ENCODE assay signal across 22 cellular contexts in the genomic region with DNA sequence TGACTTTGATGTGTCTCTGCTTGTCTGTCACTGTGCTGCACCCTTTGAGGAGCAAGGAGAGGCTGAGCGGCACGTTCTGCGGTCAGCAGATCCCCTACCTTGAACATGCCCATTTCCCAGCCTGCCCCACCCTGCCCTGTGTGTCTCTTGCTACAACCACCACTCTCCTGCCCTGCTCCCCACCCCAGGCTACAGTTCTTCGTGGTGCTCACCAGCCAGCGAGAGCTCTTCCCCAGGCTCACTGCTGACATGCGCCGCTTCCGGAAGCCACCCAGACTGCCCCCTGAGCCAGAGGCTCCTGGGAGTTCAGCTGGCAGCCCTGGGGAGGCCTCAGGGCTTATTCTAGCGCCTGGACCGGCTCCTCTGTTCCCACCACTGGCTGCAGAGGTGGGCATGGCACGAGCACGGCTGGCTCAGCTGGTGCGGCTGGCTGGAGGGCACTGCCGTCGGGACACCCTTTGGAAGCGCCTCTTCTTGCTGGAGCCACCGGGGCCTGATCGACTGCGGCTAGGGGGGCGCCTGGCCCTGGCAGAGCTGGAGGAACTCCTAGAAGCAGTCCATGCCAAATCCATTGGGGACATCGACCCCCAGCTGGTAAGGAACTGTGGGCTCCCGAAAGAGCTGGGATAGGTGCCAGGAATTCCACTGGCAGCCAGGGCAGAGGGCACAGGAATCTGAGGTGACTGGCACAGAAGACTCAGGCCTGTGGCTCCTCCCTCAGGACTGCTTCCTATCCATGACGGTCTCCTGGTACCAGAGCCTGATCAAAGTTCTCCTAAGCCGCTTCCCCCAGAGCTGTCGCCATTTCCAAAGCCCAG. TPM values are rescaled to one million over a fixed set of nuclear protein-coding genes. Genes with fewer than 3 reads are reported as not detected.
DNase-seq lines count a peak whose midpoint lies in the region; ATAC-seq, FAIRE-seq and TF ChIP-seq lines count a peak whose summit lies in the region.
"Had no signal": no experiment of that assay in that cellular context is flagged by ENCODE, and none has a peak within 500 bp of the region (broad histone marks: within the 10 kb centered on the region; RNA-seq: fewer than 3 reads in every experiment).

No MANE protein-coding gene starts in this region.

- H3K4ac ChIP-seq in IMR-90 (ENCODE audit: low read depth, low read length) = no peak overlapping the region

- H4K20me1 ChIP-seq in IMR-90 (ENCODE audit: insufficient read depth, low read length) (peaks cover 8% of the 10 kb centered on the region; the same call in 1 of the 2 replicates), K562 (replicated peaks; ENCODE audit: control insufficient read depth, insufficient read depth, low read length) (peaks cover 4% of the 10 kb centered on the region; the same call in 1 of the 2 replicates), mammary epithelial cell (ENCODE audit: insufficient read depth, low read length) (no peaks in the 10 kb centered on the region)

- TF ChIP-seq RAD21 in IMR-90 (IDR thresholded peaks at IDR 0.05; ENCODE audit: low read length) = no peak
- TF ChIP-seq RAD21 in K562 (CRISPR knock-in tag; conservative IDR thresholded peaks at IDR 0.05 in 1 of 2, IDR thresholded peaks at IDR 0.05 in 1 of 2) = no peak

- peak overlapping the region in 1 of 2 experiments; percentile 15; a peak in 1 of 4 replicates for H4K8ac ChIP-seq in IMR-90 (ENCODE audit: low read depth in 2 of 2, low read length in 2 of 2)

- no peak overlapping the region for H2BK20ac ChIP-seq in IMR-90 (ENCODE audit: low read depth, low read length)

- no peak overlapping the region for H2BK5ac ChIP-seq in IMR-90 (ENCODE audit: low read depth, low read length, poor library complexity, severe bottlenecking)

- H3K27me3 Mint-ChIP-seq in CD4-positive, alpha-beta T cell = no peaks in the 10 kb centered on the region
- H3K27me3 Mint-ChIP-seq: activated CD8-positive, alpha-beta memory T cell treated with anti-CD3 and anti-CD28 coated beads, Interleukin-2, amount 10 ng/mL, durations not matched to agents 7 days and 5 days; memory B cell; progenitor cell of endocrine pancreas had no signal

- H3K9me1 ChIP-seq in IMR-90 (ENCODE audit: insufficient read depth, low read length) = peaks cover 39% of the 10 kb centered on the region
- H3K9me1 ChIP-seq in K562 (ENCODE audit: control insufficient read depth, insufficient read depth, low read length) = peaks cover 4% of the 10 kb centered on the region

- no peak overlapping the region for H3K18ac ChIP-seq in IMR-90 (ENCODE audit: low read depth, low read length)

- H3K79me2 ChIP-seq in K562 (ENCODE audit: control insufficient read depth, insufficient read depth, low read length) = no peaks in the 10 kb centered on the region
- no peaks in the 10 kb centered on the region for H3K79me2 ChIP-seq in mammary epithelial cell (ENCODE audit: insufficient read depth, low read length)

- no peak for ATAC-seq in IMR-90 (ENCODE audit: low read depth)
- no peak for ATAC-seq in K562
- no peak for ATAC-seq in CD4-positive, alpha-beta T cell (ENCODE audit: poor library complexity)
- ATAC-seq: activated CD8-positive, alpha-beta memory T cell treated with anti-CD3 and anti-CD28 coated beads, Interleukin-2, amount 10 ng/mL, durations not matched to agents 7 days and 5 days had no signal

- no peak overlapping the region for H2AFZ ChIP-seq in IMR-90 (replicated peaks; ENCODE audit: low read length, poor library complexity)
- H2AFZ ChIP-seq in K562 (ENCODE audit: low read depth, low read length) = no peak overlapping the region
- H2AFZ ChIP-seq in mammary epithelial cell (ENCODE audit: low read depth, low read length) = no peak overlapping the region

- no peak overlapping the region for H3K27ac Mint-ChIP-seq in CD4-positive, alpha-beta T cell
- H3K27ac Mint-ChIP-seq: activated CD8-positive, alpha-beta memory T cell treated with anti-CD3 and anti-CD28 coated beads, Interleukin-2, amount 10 ng/mL, durations not matched to agents 7 days and 5 days; progenitor cell of endocrine pancreas had no signal

- H3K4me3 ChIP-seq in IMR-90 (ENCODE audit: insufficient read depth, low read depth, low read length) = no peak overlapping the region
- no peak overlapping the region for H3K4me3 ChIP-seq in K562
- no peak overlapping the region for H3K4me3 ChIP-seq in sigmoid colon
- H3K4me3 ChIP-seq in mammary epithelial cell (replicated peaks in 1 of 3; ENCODE audit: insufficient read depth in 1 of 3, low read depth in 2 of 3, low read length in 3 of 3) = no peak overlapping the region
- H3K4me3 ChIP-seq: ascending aorta, heart left ventricle had no signal

- DNase-seq in IMR-90 = no peak
- no peak for DNase-seq in K562 (ENCODE audit: extremely low read depth in 1 of 4, low spot score in 3 of 4)
- DNase-seq in islet precursor cell = peak; percentile 54
- DNase-seq in sigmoid colon = peak; percentile 64
- DNase-seq in mammary epithelial cell = no peak
- DNase-seq in CD4-positive, alpha-beta T cell = no peak
- no peak for DNase-seq in GM20000 (ENCODE audit: low spot score)
- DNase-seq: activated CD4-positive, alpha-beta T cell treated with anti-CD3 and anti-CD28 coated beads for 4 hours; activated CD8-positive, alpha-beta memory T cell treated with anti-CD3 and anti-CD28 coated beads, Interleukin-2, amount 10 ng/mL, durations not matched to agents 7 days and 5 days; DMS79 treated with DMSO at 0.1 percent for 48 hours; immature natural killer cell; KBM-7; NCI-H2029 treated with DMSO at 0.1 percent for 48 hours; NCI-H446 treated with DMSO at 0.1 percent for 48 hours; NK-92 treated with Interleukin-12 subunit alpha and Interleukin-12 subunit beta, amount 100 ng/mL, for 24 hours; stimulated activated CD8-positive, alpha-beta memory T cell treated with anti-CD3 and anti-CD28 coated beads, Interleukin-4, amount 100 ng/mL, for 48 hours had no signal

- no peak overlapping the region for H3K23ac ChIP-seq in IMR-90 (ENCODE audit: low read depth, low read length)

- no peaks in the 10 kb centered on the region for H3K9me3 Mint-ChIP-seq in CD4-positive, alpha-beta T cell
- H3K9me3 Mint-ChIP-seq: immature natural killer cell, memory B cell, nephron had no signal

- BruUV-seq in IMR-90 (replicated peaks; lab: Mats Ljungman, UMichigan) (no TSS peak), K562 (replicated peaks; lab: Mats Ljungman, UMichigan) (no TSS peak), mammary epithelial cell (replicated peaks; lab: Mats Ljungman, UMichigan) (no TSS peak)

- H2BK120ac ChIP-seq in IMR-90 (ENCODE audit: low read depth, low read length) = no peak overlapping the region

- TF ChIP-seq EP300 in K562 (IDR thresholded peaks at IDR 0.05; ENCODE audit: low read length) (no peak), sigmoid colon (IDR thresholded peaks at IDR 0.05) (no peak)

- in situ Hi-C loops in IMR-90 (cut with MboI; ENCODE audit: low sequenced_read_pairs) (no loop called here), K562 (cut with MboI) (no loop called here), mammary epithelial cell (cut with MboI; ENCODE audit: low sequenced_read_pairs in 2 of 2) (no loop called here)

- H3K14ac ChIP-seq in IMR-90 (replicated peaks; ENCODE audit: low read depth, low read length) = no peak overlapping the region

- H3K56ac ChIP-seq in IMR-90 (ENCODE audit: extremely low read depth, insufficient read depth, low read length) = no peak overlapping the region

- H4K5ac ChIP-seq in IMR-90 (ENCODE audit: low read depth, low read length) = no peak overlapping the region

- WGBS in IMR-90 (ENCODE audit: extremely low coverage in 2 of 2, insufficient read length in 1 of 2), 2 experiments = 92% methylated on average over 15 of the region's 25 CpGs; no CpG with 5 or more reads in 1 of the 2 experiments
- WGBS in K562 (ENCODE audit: insufficient coverage, low coverage, missing lambda C conversion rate) = 82% methylated on average over 25 of the region's 25 CpGs
- 78 to 89% methylated on average over 25 of the region's 25 CpGs for WGBS in sigmoid colon, 2 donors
- 79% methylated on average over 14 of the region's 25 CpGs for WGBS in mammary epithelial cell (ENCODE audit: low coverage, missing lambda C conversion rate)

- no peak overlapping the region for H3K27ac ChIP-seq in IMR-90 (ENCODE audit: insufficient read depth, low read length)
- no peak overlapping the region for H3K27ac ChIP-seq in K562 (ENCODE audit: extremely low read depth, low read depth, low read length)
- no peak overlapping the region for H3K27ac ChIP-seq in sigmoid colon
- no peak overlapping the region for H3K27ac ChIP-seq in mammary epithelial cell (ENCODE audit: insufficient read depth, low read depth, low read length)
- no peak overlapping the region for H3K27ac ChIP-seq in CD4-positive, alpha-beta T cell (ENCODE audit: low read depth, low read length)
- H3K27ac ChIP-seq: ascending aorta had no signal

- H3K9ac ChIP-seq in IMR-90 (ENCODE audit: low read depth, low read length) (no peak overlapping the region), K562 (ENCODE audit: insufficient read depth in 1 of 2, low read depth in 2 of 2, low read length in 2 of 2) (no peak overlapping the region), mammary epithelial cell (ENCODE audit: insufficient read depth, low read length) (no peak overlapping the region)

- H3K4me2 ChIP-seq in IMR-90 (ENCODE audit: low read depth, low read length) (no peak overlapping the region), K562 (ENCODE audit: insufficient read depth, low read length) (no peak overlapping the region), mammary epithelial cell (ENCODE audit: insufficient read depth, low read depth, low read length) (no peak overlapping the region)

- H2BK15ac ChIP-seq in IMR-90 (ENCODE audit: low read depth, low read length) = no peak overlapping the region

- FAIRE-seq in K562 (lab: Jason Lieb, UNC) = no peak
- FAIRE-seq: TTC549 had no signal

- H3K79me1 ChIP-seq in IMR-90 (ENCODE audit: low read depth in 1 of 2, low read length in 2 of 2) = peaks cover 10 to 58% of the 10 kb centered on the region in 2 experiments; a peak in 2 of 4 replicates

- H3K27me3 ChIP-seq in IMR-90 (ENCODE audit: control insufficient read depth, insufficient read depth, low read length) = no peaks in the 10 kb centered on the region
- no peaks in the 10 kb centered on the region for H3K27me3 ChIP-seq in K562 (ENCODE audit: control insufficient read depth in 2 of 2, insufficient read depth in 2 of 2, low read length in 2 of 2)
- no peaks in the 10 kb centered on the region for H3K27me3 ChIP-seq in sigmoid colon
- H3K27me3 ChIP-seq in mammary epithelial cell (ENCODE audit: insufficient read depth, low read length) = no peaks in the 10 kb centered on the region
- H3K27me3 ChIP-seq in CD4-positive, alpha-beta T cell (ENCODE audit: control insufficient read depth, insufficient read depth, low read length) = no peaks in the 10 kb centered on the region
- H3K27me3 ChIP-seq: ascending aorta, heart left ventricle had no signal

- H2AK9ac ChIP-seq in IMR-90 (replicated peaks; ENCODE audit: low read depth, low read length, poor library complexity) = peak overlapping the region; percentile 81

- CTCF ChIA-PET in IMR-90 (lab: Yijun Ruan, JAX) = no interaction called here
- CTCF ChIA-PET in K562 (lab: Yijun Ruan, JAX; ENCODE audit: low intra/inter-chr PET ratio) = no interaction called here
- CTCF ChIA-PET in mammary epithelial cell (lab: Charles Lee; ENCODE audit: low non-redundant PET) = interaction anchor here (0.6 kb wide), 1 partner anchor 90 kb away, joined by 3 read pairs; no protein-coding TSS in a partner anchor
- CTCF ChIA-PET in CD4-positive, alpha-beta T cell (lab: Charles Lee) = no interaction called here

- TF ChIP-seq CTCF in IMR-90 (conservative IDR thresholded peaks at IDR 0.05; ENCODE audit: low read depth, low read length) (no peak), K562 (IDR thresholded peaks at IDR 0.05 in 2 of 3, conservative IDR thresholded peaks at IDR 0.05 in 1 of 3; ENCODE audit: insufficient read depth in 2 of 3, low read depth in 1 of 3, low read length in 3 of 3) (no peak), sigmoid colon (IDR thresholded peaks at IDR 0.05) (no peak), mammary epithelial cell (conservative IDR thresholded peaks at IDR 0.05 in 1 of 2, IDR thresholded peaks at IDR 0.05 in 1 of 2; ENCODE audit: extremely low read depth in 1 of 2, insufficient read depth in 1 of 2, low read depth in 1 of 2, low read length in 2 of 2) (no peak), GM20000 (IDR thresholded peaks at IDR 0.05; ENCODE audit: extremely low read depth, missing control alignments) (no peak)
- TF ChIP-seq CTCF in CD4-positive, alpha-beta T cell (IDR thresholded peaks at IDR 0.05) = no peak

- no peak overlapping the region for H3K4me3 Mint-ChIP-seq in CD4-positive, alpha-beta T cell
- H3K4me3 Mint-ChIP-seq: activated CD8-positive, alpha-beta memory T cell treated with anti-CD3 and anti-CD28 coated beads, Interleukin-2, amount 10 ng/mL, durations not matched to agents 7 days and 5 days; immature natural killer cell; memory B cell had no signal

- POLR2A ChIA-PET in IMR-90 (lab: Charles Lee; ENCODE audit: unreplicated experiment) (no interaction called here), K562 (lab: Yijun Ruan, JAX) (interaction anchor here (0.5 to 1.2 kb wide), 4 partner anchors 11 to 1755 kb away, joined by 3 to 7 read pairs (median 4); no protein-coding TSS in a partner anchor)
- POLR2A ChIA-PET in CD4-positive, alpha-beta T cell (lab: Charles Lee) = interaction anchor here (1.9 kb wide), 1 partner anchor 9 kb away, joined by 5 read pairs; no protein-coding TSS in a partner anchor

- intact Hi-C loops in IMR-90 (cut with micrococcal nuclease) (no loop called here), K562 (cut with micrococcal nuclease) (no loop called here), sigmoid colon (cut with DNase I) (no loop called here), mammary epithelial cell (cut with micrococcal nuclease) (no loop called here)
- intact Hi-C loops in CD4-positive, alpha-beta T cell (cut with DNase I, micrococcal nuclease) = no loop called here

- H3K4me1 Mint-ChIP-seq in CD4-positive, alpha-beta T cell (ENCODE audit: low read depth) = peaks cover 7% of the 10 kb centered on the region

- H3K36me3 Mint-ChIP-seq in CD4-positive, alpha-beta T cell (ENCODE audit: low read depth) = peaks cover 86% of the 10 kb centered on the region

- TF ChIP-seq POLR2A in IMR-90 (IDR thresholded peaks at IDR 0.05; ENCODE audit: low read depth, low read length) (no peak), K562 (conservative IDR thresholded peaks at IDR 0.05) (no peak), sigmoid colon (IDR thresholded peaks at IDR 0.05) (no peak)

- no peak overlapping the region for H4K91ac ChIP-seq in IMR-90 (ENCODE audit: insufficient read depth, low read depth, low read length)

- H3K9me3 ChIP-seq in IMR-90 (ENCODE audit: control insufficient read depth, insufficient read depth, low read length) = no peaks in the 10 kb centered on the region
- no peaks in the 10 kb centered on the region for H3K9me3 ChIP-seq in K562 (replicated peaks; ENCODE audit: control insufficient read depth, insufficient read depth, low read depth, low read length)
- no peaks in the 10 kb centered on the region for H3K9me3 ChIP-seq in sigmoid colon
- H3K9me3 ChIP-seq in mammary epithelial cell (replicated peaks; ENCODE audit: insufficient read depth, low read length) = no peaks in the 10 kb centered on the region
- no peaks in the 10 kb centered on the region for H3K9me3 ChIP-seq in CD4-positive, alpha-beta T cell (ENCODE audit: control insufficient read depth, low read length)
- H3K9me3 ChIP-seq: ascending aorta, heart left ventricle had no signal

- H2AK5ac ChIP-seq in IMR-90 (ENCODE audit: low read depth, low read length) = no peak overlapping the region; the same call in 1 of the 2 replicates

- peaks cover 88% of the 10 kb centered on the region for H3K36me3 ChIP-seq in IMR-90 (ENCODE audit: control insufficient read depth, insufficient read depth, low read length)
- peaks cover 63% of the 10 kb centered on the region; the same call in 2 of the 3 replicates for H3K36me3 ChIP-seq in K562 (ENCODE audit: control insufficient read depth, insufficient read depth, low read length)
- peaks cover 50 to 91% (median 73%) of the 10 kb centered on the region in 4 donors for H3K36me3 ChIP-seq in sigmoid colon
- peaks cover 24% of the 10 kb centered on the region for H3K36me3 ChIP-seq in mammary epithelial cell (ENCODE audit: insufficient read depth, low read length)

- H3K4me1 ChIP-seq in IMR-90 (ENCODE audit: control insufficient read depth, insufficient read depth, low read length) (peaks cover 10% of the 10 kb centered on the region), K562 (replicated peaks in 1 of 2; ENCODE audit: control insufficient read depth in 2 of 2, insufficient read depth in 2 of 2, low read length in 2 of 2) (peaks cover 8 to 15% of the 10 kb centered on the region in 2 experiments; a peak in 4 of 5 replicates), sigmoid colon (peaks cover 0 to 11% (median 11%) of the 10 kb centered on the region in 4 donors), mammary epithelial cell (ENCODE audit: insufficient read depth, low read length) (peaks cover 8% of the 10 kb centered on the region)
- H3K4me1 ChIP-seq: ascending aorta had no signal

- dilution Hi-C loops in IMR-90 (cut with HindIII; ENCODE audit: low sequenced_read_pairs, unreplicated experiment) (no loop called here), mammary epithelial cell (cut with HindIII; ENCODE audit: low sequenced_read_pairs) (no loop called here)

RNA-seq across cellular contexts. Expression of gene HYI, which starts 5.6 kb away (rescaled TPM):
- total RNA-seq in IMR-90 (2012; rRNA removed) = 21.5 and 25.0 TPM in 2 replicates
- 53.7 and 66.7 TPM in 2 replicates for polyA plus RNA-seq in IMR-90 (2012; rRNA removed)
- 46.3 and 63.2 TPM in 2 replicates for polyA plus RNA-seq in IMR-90 (2012; cell fraction: cytosol; rRNA removed)
- polyA plus RNA-seq in IMR-90 (2012; cell fraction: nucleus; rRNA removed; ENCODE audit: low replicate concordance) = 204 and 236 TPM in 2 replicates
- 2.6 and 4.9 TPM in 2 replicates for total RNA-seq in K562 (2011; cell fraction: chromatin; rRNA removed; ENCODE audit: low replicate concordance)
- 1.4 and 2.0 TPM in 2 replicates for total RNA-seq in K562 (2011; cell fraction: nucleolus; rRNA removed)
- total RNA-seq in K562 (2011; cell fraction: nucleoplasm; rRNA removed) = 2.6 and 3.3 TPM in 2 replicates
- 3.2 and 3.6 TPM in 2 replicates for total RNA-seq in K562 (2014; rRNA removed)
- total RNA-seq in K562 (2014; rRNA removed; fragmentation: Illumina TruSeq; extraction: Trizol) = 0.38 and 0.69 TPM in 2 replicates
- 1.7 and 1.8 TPM in 2 replicates for total RNA-seq in K562 (2015; rRNA removed; fragmentation: Illumina TruSeq; extraction: Trizol)
- 2.2 and 3.2 TPM in 2 replicates for total RNA-seq in K562 (2021)
- 1.1 and 1.2 TPM in 2 replicates for polyA plus RNA-seq in K562 (2011; rRNA removed)
- polyA plus RNA-seq in K562 (2011; cell fraction: cytosol; rRNA removed) = 1.3 and 1.5 TPM in 2 replicates
- 6.8 and 7.2 TPM in 2 replicates for polyA plus RNA-seq in K562 (2011; cell fraction: nucleus; rRNA removed)
- 10.1 and 18.1 TPM in 2 replicates for polyA plus RNA-seq in K562 (2012)
- polyA plus RNA-seq in K562 (2014; fragmentation: Illumina TruSeq; extraction: Trizol) = 0.35 and 1.1 TPM in 2 replicates
- polyA plus RNA-seq in K562 (2014; fragmentation: Nextera tagmentation; extraction: Ambion mirVana) = under 1 TPM in 1 of 2 experiments, not detected in 1; 0.04 TPM
- polyA plus RNA-seq in K562 (2014; rRNA removed) = 2.3 and 4.1 TPM in 2 replicates
- 0.32 and 0.84 TPM in 2 replicates for polyA minus RNA-seq in K562 (2011; rRNA and poly(A)+ RNA removed)
- not detected in 2 replicates for polyA minus RNA-seq in K562 (2011; cell fraction: cytosol; rRNA and poly(A)+ RNA removed)
- 1.4 and 1.8 TPM in 2 replicates for polyA minus RNA-seq in K562 (2011; cell fraction: nucleus; rRNA and poly(A)+ RNA removed)
- total RNA-seq in sigmoid colon = 100 to 1,000 TPM in 1 of 4 donors, 10 to 100 TPM in 3; 65.8 to 104 (median 78.7) TPM
- polyA plus RNA-seq in sigmoid colon = 10 to 100 TPM; 40.4 to 72.8 (median 55.9) TPM
- 10 to 100 TPM; 11.9 to 12.0 TPM for total RNA-seq in mammary epithelial cell
- 22.3 TPM for polyA plus RNA-seq in mammary epithelial cell
- polyA minus RNA-seq in mammary epithelial cell = 7.1 TPM
- 10 to 100 TPM; 26.1 to 31.6 TPM for total RNA-seq in CD4-positive, alpha-beta T cell

RNA-seq across cellular contexts. Expression of gene SZT2, which starts 58.4 kb away (rescaled TPM):
- total RNA-seq in IMR-90 (2012; rRNA removed) (9.5 and 9.7 TPM in 2 replicates), K562 (2014; rRNA removed) (9.2 and 11.5 TPM in 2 replicates), K562 (2014; rRNA removed; fragmentation: Illumina TruSeq; extraction: Trizol) (12.8 and 14.5 TPM in 2 replicates), K562 (2015; rRNA removed; fragmentation: Illumina TruSeq; extraction: Trizol) (14.4 and 15.8 TPM in 2 replicates), K562 (2021) (27.0 and 31.0 TPM in 2 replicates), sigmoid colon (10 to 100 TPM; 19.1 to 47.4 (median 25.2) TPM), mammary epithelial cell (10 to 100 TPM; 31.2 to 50.1 TPM)
- polyA plus RNA-seq in IMR-90 (2012; rRNA removed) (14.3 and 15.7 TPM in 2 replicates), K562 (2011; rRNA removed) (9.1 and 14.4 TPM in 2 replicates), K562 (2014; fragmentation: Illumina TruSeq; extraction: Trizol) (14.7 and 15.1 TPM in 2 replicates), K562 (2014; fragmentation: Nextera tagmentation; extraction: Ambion mirVana) (1 to 10 TPM in 1 of 2 experiments, under 1 TPM in 1; 0.88 to 1.3 TPM), K562 (2014; rRNA removed) (16.7 and 18.4 TPM in 2 replicates), sigmoid colon (10 to 100 TPM in 1 of 3 donors, 1 to 10 TPM in 2; 4.6 to 39.2 (median 4.8) TPM), mammary epithelial cell (7.6 TPM)
- 5.1 and 7.2 TPM in 2 replicates for polyA plus RNA-seq in IMR-90 (2012; cell fraction: cytosol; rRNA removed)
- polyA plus RNA-seq in IMR-90 (2012; cell fraction: nucleus; rRNA removed; ENCODE audit: low replicate concordance) = 42.3 and 80.6 TPM in 2 replicates
- 328 and 537 TPM in 2 replicates for total RNA-seq in K562 (2011; cell fraction: chromatin; rRNA removed; ENCODE audit: low replicate concordance)
- total RNA-seq in K562 (2011; cell fraction: nucleolus; rRNA removed) = 162 and 172 TPM in 2 replicates
- 193 and 226 TPM in 2 replicates for total RNA-seq in K562 (2011; cell fraction: nucleoplasm; rRNA removed)
- polyA plus RNA-seq in K562 (2011; cell fraction: cytosol; rRNA removed) = 5.5 and 7.0 TPM in 2 replicates
- polyA plus RNA-seq in K562 (2011; cell fraction: nucleus; rRNA removed) = 89.3 and 112 TPM in 2 replicates
- 12.1 and 24.7 TPM in 2 replicates for polyA plus RNA-seq in K562 (2012)
- polyA minus RNA-seq in K562 (2011; rRNA and poly(A)+ RNA removed) = 54.3 and 67.1 TPM in 2 replicates
- 8.7 and 15.7 TPM in 2 replicates for polyA minus RNA-seq in K562 (2011; cell fraction: cytosol; rRNA and poly(A)+ RNA removed)
- 52.0 and 88.4 TPM in 2 replicates for polyA minus RNA-seq in K562 (2011; cell fraction: nucleus; rRNA and poly(A)+ RNA removed)
- 94.0 TPM for polyA minus RNA-seq in mammary epithelial cell
- total RNA-seq in CD4-positive, alpha-beta T cell = 10 to 100 TPM; 69.7 to 72.5 TPM

RNA-seq across cellular contexts. Expression of gene MED8, which starts 58.5 kb away (rescaled TPM):
- total RNA-seq in IMR-90 (2012; rRNA removed) = 114 and 120 TPM in 2 replicates
- 53.7 and 61.1 TPM in 2 replicates for polyA plus RNA-seq in IMR-90 (2012; rRNA removed)
- 35.0 and 38.5 TPM in 2 replicates for polyA plus RNA-seq in IMR-90 (2012; cell fraction: cytosol; rRNA removed)
- 37.4 and 89.5 TPM in 2 replicates for polyA plus RNA-seq in IMR-90 (2012; cell fraction: nucleus; rRNA removed; ENCODE audit: low replicate concordance)
- total RNA-seq in K562 (2011; cell fraction: chromatin; rRNA removed; ENCODE audit: low replicate concordance) = 84.8 and 86.1 TPM in 2 replicates
- total RNA-seq in K562 (2011; cell fraction: nucleolus; rRNA removed) = 36.7 and 38.5 TPM in 2 replicates
- 68.3 and 88.3 TPM in 2 replicates for total RNA-seq in K562 (2011; cell fraction: nucleoplasm; rRNA removed)
- 51.5 and 51.7 TPM in 2 replicates for total RNA-seq in K562 (2014; rRNA removed)
- 52.7 and 56.4 TPM in 2 replicates for total RNA-seq in K562 (2014; rRNA removed; fragmentation: Illumina TruSeq; extraction: Trizol)
- total RNA-seq in K562 (2015; rRNA removed; fragmentation: Illumina TruSeq; extraction: Trizol) = 51.7 and 52.1 TPM in 2 replicates
- total RNA-seq in K562 (2021) = 57.7 and 60.7 TPM in 2 replicates
- polyA plus RNA-seq in K562 (2011; rRNA removed) = 23.0 and 30.9 TPM in 2 replicates
- 19.9 and 32.8 TPM in 2 replicates for polyA plus RNA-seq in K562 (2011; cell fraction: cytosol; rRNA removed)
- polyA plus RNA-seq in K562 (2011; cell fraction: nucleus; rRNA removed) = 44.6 and 77.2 TPM in 2 replicates
- 57.3 and 73.4 TPM in 2 replicates for polyA plus RNA-seq in K562 (2012)
- 55.3 and 60.3 TPM in 2 replicates for polyA plus RNA-seq in K562 (2014; fragmentation: Illumina TruSeq; extraction: Trizol)
- polyA plus RNA-seq in K562 (2014; fragmentation: Nextera tagmentation; extraction: Ambion mirVana) = 100 to 1,000 TPM; 104 to 120 TPM
- polyA plus RNA-seq in K562 (2014; rRNA removed) = 32.3 and 37.6 TPM in 2 replicates
- polyA minus RNA-seq in K562 (2011; rRNA and poly(A)+ RNA removed) = 25.5 and 32.5 TPM in 2 replicates
- 13.7 and 19.7 TPM in 2 replicates for polyA minus RNA-seq in K562 (2011; cell fraction: cytosol; rRNA and poly(A)+ RNA removed)
- 20.7 and 50.4 TPM in 2 replicates for polyA minus RNA-seq in K562 (2011; cell fraction: nucleus; rRNA and poly(A)+ RNA removed)
- 10 to 100 TPM; 25.3 to 33.4 (median 29.6) TPM for total RNA-seq in sigmoid colon
- polyA plus RNA-seq in sigmoid colon = 10 to 100 TPM; 34.2 to 43.9 (median 36.6) TPM
- total RNA-seq in mammary epithelial cell = 10 to 100 TPM; 34.7 to 44.3 TPM
- 20.4 TPM for polyA plus RNA-seq in mammary epithelial cell
- polyA minus RNA-seq in mammary epithelial cell = 23.8 TPM
- 10 to 100 TPM; 14.8 to 17.6 TPM for total RNA-seq in CD4-positive, alpha-beta T cell

Comparison
In these comparisons a context has a peak if more than half of its experiments do, and no peak if none do; other contexts are left out.
1. DNase-seq: peak in islet precursor cell (single experiment) and sigmoid colon (single experiment); none in IMR-90 (single experiment), K562 (0 of 4), mammary epithelial cell (single experiment), CD4-positive, alpha-beta T cell (0 of 10) and GM20000 (single experiment).